Comparison of ENCODE assay signal across 9 cellular contexts in genomic region chr1:39394598-39394997, GRCh38.
DNase-seq lines count a peak whose midpoint lies in the region; ATAC-seq, FAIRE-seq and TF ChIP-seq lines count a peak whose summit lies in the region.
"Had no signal": no experiment of that assay in that cellular context is flagged by ENCODE, and none has a peak within 500 bp of the region (broad histone marks: within the 10 kb centered on the region; RNA-seq: fewer than 3 reads in every experiment).

No MANE protein-coding gene starts in this region.

- H3F3A ChIP-seq in SK-N-SH (replicated peaks; ENCODE audit: insufficient read depth), result peaks cover 59% of the 10 kb centered on the region

- H3K4me2 ChIP-seq in SK-N-SH, result peak overlapping the region; percentile 59

- H3K4me3 Mint-ChIP-seq in stimulated activated effector memory CD8-positive, alpha-beta T cell treated with anti-CD3 and anti-CD28 coated beads, Interleukin-12 subunit alpha, Interleukin-12 subunit beta, amount 100 ng/mL, for 72 hours, result peak overlapping the region; percentile 17
- H3K4me3 Mint-ChIP-seq: T-helper 1 cell treated with Interleukin-12 subunit alpha and Interleukin-12 subunit beta and Interleukin-4 antibody, amounts not matched to agents 30 μg/mL and 1 μg/mL, for 36 hours had no signal

- H3K9me3 ChIP-seq in SK-N-SH, result no peaks in the 10 kb centered on the region
- H3K9me3 ChIP-seq in MG63, result no peaks in the 10 kb centered on the region

- H3K27ac ChIP-seq in SK-N-SH (ENCODE audit: low read depth in 2 of 2, low read length in 1 of 2), result peak overlapping the region; percentile 59 to 97; a peak in 3 of 4 replicates

- peaks cover 85% of the 10 kb centered on the region for H3K36me3 Mint-ChIP-seq in stimulated activated effector memory CD8-positive, alpha-beta T cell treated with anti-CD3 and anti-CD28 coated beads, Interleukin-12 subunit alpha, Interleukin-12 subunit beta, amount 100 ng/mL, for 72 hours

- no peak for TF ChIP-seq CTCF in SK-N-SH (IDR thresholded peaks at IDR 0.05)

- no peak for FAIRE-seq in RCC 7860 (lab: Jason Lieb, UNC)

- no peak for TF ChIP-seq EP300 in SK-N-SH (IDR thresholded peaks at IDR 0.05; ENCODE audit: borderline replicate concordance in 1 of 2, low read depth in 1 of 2, low read length in 1 of 2)

- peaks cover 84% of the 10 kb centered on the region for H3K79me2 ChIP-seq in SK-N-SH (ENCODE audit: insufficient read depth)

- no peak for DNase-seq in SK-N-SH
- DNase-seq in RCC 7860 (ENCODE audit: low spot score), result peak; percentile 35
- no peak for DNase-seq in left ventricle myocardium superior
- DNase-seq in stimulated activated effector memory CD8-positive, alpha-beta T cell treated with anti-CD3 and anti-CD28 coated beads, Interleukin-12 subunit alpha, Interleukin-12 subunit beta, amount 100 ng/mL, for 72 hours (ENCODE audit: low spot score in 2 of 2), result no peak
- DNase-seq in MG63, result no peak
- DNase-seq in epidermal melanocyte (ENCODE audit: insufficient read length, low spot score), result no peak

- intact Hi-C loops in left ventricle myocardium superior (cut with micrococcal nuclease), result no loop called here

- H3K4me3 ChIP-seq in SK-N-SH (ENCODE audit: low read depth in 2 of 2, low read length in 1 of 2) (no peak overlapping the region), MG63 (no peak overlapping the region)

- no peaks in the 10 kb centered on the region for H4K20me1 ChIP-seq in SK-N-SH (ENCODE audit: insufficient read depth)

- H3K27me3 ChIP-seq in SK-N-SH (ENCODE audit: insufficient read depth) (no peaks in the 10 kb centered on the region), MG63 (no peaks in the 10 kb centered on the region)

- H3K27ac Mint-ChIP-seq in stimulated activated effector memory CD8-positive, alpha-beta T cell treated with anti-CD3 and anti-CD28 coated beads, Interleukin-12 subunit alpha, Interleukin-12 subunit beta, amount 100 ng/mL, for 72 hours, result peak overlapping the region; percentile 67
- H3K27ac Mint-ChIP-seq: T-helper 1 cell treated with Interleukin-12 subunit alpha and Interleukin-12 subunit beta and Interleukin-4 antibody, amounts not matched to agents 30 μg/mL and 1 μg/mL, for 36 hours had no signal

- no peaks in the 10 kb centered on the region for H3K9me2 ChIP-seq in SK-N-SH

- peaks cover 16 to 74% of the 10 kb centered on the region in 2 experiments for H3K4me1 ChIP-seq in SK-N-SH (ENCODE audit: control insufficient read depth in 1 of 2, insufficient read depth in 2 of 2, low read depth in 1 of 2, low read length in 1 of 2)

- H3K9me3 Mint-ChIP-seq in stimulated activated effector memory CD8-positive, alpha-beta T cell treated with anti-CD3 and anti-CD28 coated beads, Interleukin-12 subunit alpha, Interleukin-12 subunit beta, amount 100 ng/mL, for 72 hours, result no peaks in the 10 kb centered on the region
- H3K9me3 Mint-ChIP-seq: T-helper 1 cell treated with Interleukin-12 subunit alpha and Interleukin-12 subunit beta and Interleukin-4 antibody, amounts not matched to agents 30 μg/mL and 1 μg/mL, for 36 hours had no signal

- ATAC-seq in SK-N-SH treated with all-trans-retinoic acid at 6 μM for 48 hours (no peak), left ventricle myocardium superior (peak; percentile 49), GM21447 (IDR thresholded peaks at IDR 0.05; ENCODE audit: unreplicated experiment) (no peak)
- peak; percentile 63 for ATAC-seq in stimulated activated effector memory CD8-positive, alpha-beta T cell treated with anti-CD3 and anti-CD28 coated beads, Interleukin-12 subunit alpha, Interleukin-12 subunit beta, amount 100 ng/mL, for 72 hours

- H3K36me3 ChIP-seq in SK-N-SH (replicated peaks in 1 of 2; ENCODE audit: control insufficient read depth in 1 of 2, insufficient read depth in 2 of 2, low read length in 1 of 2) (peaks cover 6 to 10% of the 10 kb centered on the region in 2 experiments), MG63 (peaks cover 8% of the 10 kb centered on the region)

- H3K9ac ChIP-seq in SK-N-SH, result no peak overlapping the region; the same call in 1 of the 2 replicates

- 46% methylated on average over 3 of the region's 3 CpGs for WGBS in SK-N-SH (ENCODE audit: low lambda C conversion rate)

- POLR2A ChIA-PET in SK-N-SH (lab: Yijun Ruan, JAX), result no interaction called here

- TF ChIP-seq RAD21 in SK-N-SH (IDR thresholded peaks at IDR 0.05; ENCODE audit: low read length), result no peak

- no peak overlapping the region for H2AFZ ChIP-seq in SK-N-SH (ENCODE audit: low read depth)

- CTCF ChIA-PET in SK-N-SH (lab: Yijun Ruan, JAX), result interaction anchor here (1.4 to 2.2 kb wide), 3 partner anchors 16 to 145 kb away, joined by 4 to 6 read pairs (median 4); no protein-coding TSS in a partner anchor

- peaks cover 78% of the 10 kb centered on the region for H3K4me1 Mint-ChIP-seq in stimulated activated effector memory CD8-positive, alpha-beta T cell treated with anti-CD3 and anti-CD28 coated beads, Interleukin-12 subunit alpha, Interleukin-12 subunit beta, amount 100 ng/mL, for 72 hours

TF ChIP-seq in SK-N-SH, 30 proteins besides CTCF, POLR2A, EP300 and RAD21 (continues in another document):
- no peak for TF ChIP-seq REST (IDR thresholded peaks at IDR 0.05; ENCODE audit: low read depth, low read length)
- no peak for TF ChIP-seq SIN3A (IDR thresholded peaks at IDR 0.05; ENCODE audit: borderline replicate concordance, low read depth, low read length)
- TF ChIP-seq TEAD4 (IDR thresholded peaks at IDR 0.05; ENCODE audit: borderline replicate concordance, insufficient read depth), result no peak
- TF ChIP-seq CHD2 (IDR thresholded peaks at IDR 0.05; ENCODE audit: low read length, partially characterized antibody), result no peak
- no peak for TF ChIP-seq NFIC (IDR thresholded peaks at IDR 0.05; ENCODE audit: borderline replicate concordance)

TF ChIP-seq in SK-N-SH treated with all-trans-retinoic acid at 6 μM for 48 hours, 23 proteins besides CTCF, POLR2A, EP300 and RAD21:
- TF ChIP-seq OSR1 (CRISPR knock-in tag; IDR thresholded peaks at IDR 0.05) (no peak), ESRRG (CRISPR knock-in tag; IDR thresholded peaks at IDR 0.05) (no peak), TCF4 (CRISPR knock-in tag; IDR thresholded peaks at IDR 0.05; ENCODE audit: borderline replicate concordance) (no peak), ZNF70 (CRISPR knock-in tag; IDR thresholded peaks at IDR 0.05) (no peak), TOX (CRISPR knock-in tag; IDR thresholded peaks at IDR 0.05; ENCODE audit: borderline replicate concordance) (no peak), SNAI2 (CRISPR knock-in tag; IDR thresholded peaks at IDR 0.05) (no peak), PPARA (CRISPR knock-in tag; IDR thresholded peaks at IDR 0.05; ENCODE audit: borderline replicate concordance) (no peak), RARB (CRISPR knock-in tag; IDR thresholded peaks at IDR 0.05) (no peak), ZFP30 (CRISPR knock-in tag; IDR thresholded peaks at IDR 0.05) (no peak)

Comparison
In these comparisons a context has a peak if more than half of its experiments do, and no peak if none do; other contexts are left out.
1. ATAC-seq: peak in left ventricle myocardium superior (single experiment) and stimulated activated effector memory CD8-positive, alpha-beta T cell treated with anti-CD3 and anti-CD28 coated beads, Interleukin-12 subunit alpha, Interleukin-12 subunit beta, amount 100 ng/mL, for 72 hours (single experiment); none in SK-N-SH treated with all-trans-retinoic acid at 6 μM for 48 hours (single experiment) and GM21447 (single experiment).